In genomic region chr6:33610057-33610456, GRCh38 we compare ENCODE assay signal across 10 cellular contexts. TPM values are rescaled to one million over a fixed set of nuclear protein-coding genes. Genes with fewer than 3 reads are reported as not detected.
DNase-seq lines count a peak whose midpoint lies in the region; ATAC-seq and TF ChIP-seq lines count a peak whose summit lies in the region.
"Had no signal": no experiment of that assay in that cellular context is flagged by ENCODE, and none has a peak within 500 bp of the region (broad histone marks: within the 10 kb centered on the region; RNA-seq: fewer than 3 reads in every experiment).

No MANE protein-coding gene starts in this region.

- ATAC-seq in HG03159 (IDR thresholded peaks at IDR 0.05; ENCODE audit: unreplicated experiment): no peak

- no peaks in the 10 kb centered on the region for H3K27me3 Mint-ChIP-seq in activated naive CD4-positive, alpha-beta T cell treated with anti-CD3 and anti-CD28 coated beads, Interleukin-2, amount 50 U/mL, for 24 hours
- peaks cover 2% of the 10 kb centered on the region for H3K27me3 Mint-ChIP-seq in neural crest cell (ENCODE audit: low read depth)

- H3K9me3 ChIP-seq in vagina: no peaks in the 10 kb centered on the region
- H3K9me3 ChIP-seq: prostate gland had no signal

- intact Hi-C loops in vagina (cut with DNase I): no loop called here

- H3K36me3 ChIP-seq in vagina: no peaks in the 10 kb centered on the region
- H3K36me3 ChIP-seq: prostate gland had no signal

- H3K4me1 ChIP-seq in vagina: peaks cover 41% of the 10 kb centered on the region
- H3K4me1 ChIP-seq: prostate gland had no signal

- H3K9me3 Mint-ChIP-seq in activated naive CD4-positive, alpha-beta T cell treated with anti-CD3 and anti-CD28 coated beads, Interleukin-2, amount 50 U/mL, for 24 hours: no peaks in the 10 kb centered on the region
- H3K9me3 Mint-ChIP-seq in neural crest cell: no peaks in the 10 kb centered on the region

- no peak overlapping the region for H3K4me3 Mint-ChIP-seq in activated naive CD4-positive, alpha-beta T cell treated with anti-CD3 and anti-CD28 coated beads, Interleukin-2, amount 50 U/mL, for 24 hours
- H3K4me3 Mint-ChIP-seq in neural crest cell: peak overlapping the region; percentile 78

- peak overlapping the region; percentile 43 for H3K27ac Mint-ChIP-seq in activated naive CD4-positive, alpha-beta T cell treated with anti-CD3 and anti-CD28 coated beads, Interleukin-2, amount 50 U/mL, for 24 hours
- H3K27ac Mint-ChIP-seq in neural crest cell (ENCODE audit: unreplicated experiment): peak overlapping the region; percentile 98

- peak overlapping the region; percentile 73 for H3K27ac ChIP-seq in vagina
- H3K27ac ChIP-seq: prostate gland had no signal

- H3K4me3 ChIP-seq in fibroblast of pulmonary artery (replicated peaks; ENCODE audit: low read depth, low read length) (no peak overlapping the region), vagina (no peak overlapping the region)
- H3K4me3 ChIP-seq: prostate gland had no signal

- H3K27me3 ChIP-seq in vagina: no peaks in the 10 kb centered on the region

- TF ChIP-seq POLR2A in vagina (IDR thresholded peaks at IDR 0.05): no peak

- H3K36me3 Mint-ChIP-seq in activated naive CD4-positive, alpha-beta T cell treated with anti-CD3 and anti-CD28 coated beads, Interleukin-2, amount 50 U/mL, for 24 hours: no peaks in the 10 kb centered on the region
- H3K36me3 Mint-ChIP-seq in neural crest cell (ENCODE audit: low read depth): no peaks in the 10 kb centered on the region

- TF ChIP-seq CTCF in fibroblast of pulmonary artery (IDR thresholded peaks at IDR 0.05; ENCODE audit: low read length, missing control alignments) (no peak), neural crest cell (conservative IDR thresholded peaks at IDR 0.05) (no peak), vagina (IDR thresholded peaks at IDR 0.05) (no peak)

- no peaks in the 10 kb centered on the region for H3K4me1 Mint-ChIP-seq in activated naive CD4-positive, alpha-beta T cell treated with anti-CD3 and anti-CD28 coated beads, Interleukin-2, amount 50 U/mL, for 24 hours
- peaks cover 66% of the 10 kb centered on the region for H3K4me1 Mint-ChIP-seq in neural crest cell

- DNase-seq in activated naive CD4-positive, alpha-beta T cell treated with Interleukin-2 at 50 U/mL for 16 hours: no peak
- DNase-seq in fibroblast of pulmonary artery (ENCODE audit: low read depth) (peak; percentile 37), neural crest cell (ENCODE audit: low read depth, low spot score) (no peak), vagina (ENCODE audit: extremely low spot score in 2 of 2) (no peak), NK-92 (lab: John Stamatoyannopoulos, UW; ENCODE audit: unreplicated experiment) (no peak), NCI-H1694 (lab: John Stamatoyannopoulos, UW) (no peak)
- DNase-seq: NCI-H2029 treated with DMSO at 0.1 percent for 48 hours had no signal

RNA-seq across cellular contexts. Expression of gene ITPR3, which starts 11.1 kb away (rescaled TPM):
- total RNA-seq in neural crest cell (16.0 TPM in 2 replicates), vagina (50.1 TPM)

RNA-seq across cellular contexts. Expression of gene BAK1, which starts 30.0 kb away (rescaled TPM):
- total RNA-seq in neural crest cell: 29.9 and 32.9 TPM in 2 replicates
- 19.2 TPM for total RNA-seq in vagina
